8 cellular contexts compared by ENCODE assay signal in genomic region chr19:23762548-23762883, GRCh38. TPM values are rescaled to one million over a fixed set of nuclear protein-coding genes. Genes with fewer than 3 reads are reported as not detected.
DNase-seq lines count a peak whose midpoint lies in the region; ATAC-seq and TF ChIP-seq lines count a peak whose summit lies in the region.

No MANE protein-coding gene starts in this region.

- H3K27me3 Mint-ChIP-seq in CD4-positive, alpha-beta T cell = no peaks in the 10 kb centered on the region
- H3K27me3 Mint-ChIP-seq in endodermal cell (ENCODE audit: insufficient read depth) = no peaks in the 10 kb centered on the region

- H2AFZ ChIP-seq in osteoblast (ENCODE audit: low read length) = peak overlapping the region; percentile 93

- no peaks in the 10 kb centered on the region for H4K20me1 ChIP-seq in osteoblast (ENCODE audit: insufficient read depth, low read length)

- peaks cover 4% of the 10 kb centered on the region; the same call in 1 of the 2 replicates for H3K4me1 ChIP-seq in Panc1 (ENCODE audit: control insufficient read depth, insufficient read depth, low read length)
- no peaks in the 10 kb centered on the region for H3K4me1 ChIP-seq in endodermal cell (ENCODE audit: control insufficient read depth, insufficient read depth, low read length)
- H3K4me1 ChIP-seq in osteoblast (ENCODE audit: insufficient read depth, low read length) = peaks cover 5% of the 10 kb centered on the region

- CTCF ChIA-PET in CD4-positive, alpha-beta T cell (lab: Charles Lee) = interaction anchor here (1.2 kb wide), 1 partner anchor 37 kb away, joined by 5 read pairs; no protein-coding TSS in a partner anchor
- CTCF ChIA-PET in Panc1 (lab: Charles Lee) = no interaction called here

- H3K4me3 Mint-ChIP-seq in CD4-positive, alpha-beta T cell = peak overlapping the region; percentile 94
- H3K4me3 Mint-ChIP-seq in endodermal cell = peak overlapping the region; percentile 99

- H3K27ac ChIP-seq in CD4-positive, alpha-beta T cell (ENCODE audit: low read depth, low read length) = no peak overlapping the region
- H3K27ac ChIP-seq in Panc1 (ENCODE audit: low read length) = peak overlapping the region; percentile 63
- H3K27ac ChIP-seq in endodermal cell (ENCODE audit: low read depth, low read length) = no peak overlapping the region
- no peak overlapping the region for H3K27ac ChIP-seq in osteoblast (ENCODE audit: low read depth, low read length)

- H3K4me3 ChIP-seq in Panc1 (ENCODE audit: low read depth in 2 of 2, low read length in 2 of 2) = peak overlapping the region; percentile 76 to 80
- H3K4me3 ChIP-seq in endodermal cell (ENCODE audit: low read length) = peak overlapping the region; percentile 92
- H3K4me3 ChIP-seq in osteoblast (ENCODE audit: insufficient read depth, low read length) = peak overlapping the region; percentile 73

- no peak for ATAC-seq in CD4-positive, alpha-beta T cell (ENCODE audit: poor library complexity)
- ATAC-seq in Panc1 = no peak; the same call in 1 of the 2 replicates
- no peak for ATAC-seq in activated CD4-positive, CD25-positive, alpha-beta regulatory T cell treated with anti-CD3 and anti-CD28 coated beads, Interleukin-2, amount 50 U/mL, for 24 hours

- no peak overlapping the region for H3K9ac ChIP-seq in endodermal cell (ENCODE audit: extremely low read depth, low read length, poor library complexity, severe bottlenecking)

- no peaks in the 10 kb centered on the region for H3K9me3 ChIP-seq in CD4-positive, alpha-beta T cell (ENCODE audit: control insufficient read depth, low read length)
- H3K9me3 ChIP-seq in Panc1 (ENCODE audit: control insufficient read depth, insufficient read depth, low read depth, low read length) = no peaks in the 10 kb centered on the region
- peaks cover 4% of the 10 kb centered on the region for H3K9me3 ChIP-seq in endodermal cell (ENCODE audit: control insufficient read depth, low read length)
- H3K9me3 ChIP-seq in osteoblast (ENCODE audit: low read depth, low read length) = no peaks in the 10 kb centered on the region

- H3K36me3 Mint-ChIP-seq in CD4-positive, alpha-beta T cell (ENCODE audit: low read depth) = peaks cover 33% of the 10 kb centered on the region
- H3K36me3 Mint-ChIP-seq in endodermal cell (ENCODE audit: low read depth) = peaks cover 29% of the 10 kb centered on the region

- 31 to 53% methylated on average over 5 to 9 of the region's 9 CpGs for WGBS in endodermal cell (ENCODE audit: insufficient coverage in 1 of 2, insufficient read length in 1 of 2), 2 experiments

- no peaks in the 10 kb centered on the region for H3K79me2 ChIP-seq in osteoblast (ENCODE audit: insufficient read depth, low read length)

- no peaks in the 10 kb centered on the region for H3K27me3 ChIP-seq in CD4-positive, alpha-beta T cell (ENCODE audit: control insufficient read depth, insufficient read depth, low read length)
- H3K27me3 ChIP-seq in Panc1 (ENCODE audit: control insufficient read depth, insufficient read depth, low read length) = no peaks in the 10 kb centered on the region
- no peaks in the 10 kb centered on the region for H3K27me3 ChIP-seq in endodermal cell (ENCODE audit: control insufficient read depth, insufficient read depth, low read length, poor library complexity, severe bottlenecking)
- no peaks in the 10 kb centered on the region for H3K27me3 ChIP-seq in osteoblast (ENCODE audit: insufficient read depth, low read length)

- DNase-seq in CD4-positive, alpha-beta T cell = no peak
- DNase-seq in Panc1 (ENCODE audit: low read depth, low spot score) (no peak), endodermal cell (no peak), osteoblast (ENCODE audit: insufficient read length, low spot score, missing footprints) (no peak), GM13976 (ENCODE audit: low spot score) (no peak), GM13977 (ENCODE audit: low spot score) (no peak)
- no peak for DNase-seq in effector CD8-positive, alpha-beta T cell (lab: John Stamatoyannopoulos, UW)

- POLR2A ChIA-PET in CD4-positive, alpha-beta T cell (lab: Charles Lee) = interaction anchor here (1.1 to 2.4 kb wide), 6 partner anchors 37 to 513 kb away, joined by 3 to 18 read pairs (median 6); partner anchors contain the start of genes ZNF675, ZNF724 and ZNF91
- POLR2A ChIA-PET in Panc1 (lab: Charles Lee) = interaction anchor here (0.7 kb wide), 1 partner anchor 347 kb away, joined by 7 read pairs; no protein-coding TSS in a partner anchor

- TF ChIP-seq CTCF in CD4-positive, alpha-beta T cell (IDR thresholded peaks at IDR 0.05) = no peak
- TF ChIP-seq CTCF in Panc1 (IDR thresholded peaks at IDR 0.05) = no peak
- no peak for TF ChIP-seq CTCF in endodermal cell (conservative IDR thresholded peaks at IDR 0.05)
- TF ChIP-seq CTCF in osteoblast (IDR thresholded peaks at IDR 0.05; ENCODE audit: extremely low read depth, low read depth, low read length) = no peak
- no peak for TF ChIP-seq CTCF in GM13976 (IDR thresholded peaks at IDR 0.05; ENCODE audit: borderline replicate concordance, control extremely low read depth, extremely low read depth, insufficient read depth, missing control alignments)
- no peak for TF ChIP-seq CTCF in GM13977 (IDR thresholded peaks at IDR 0.05; ENCODE audit: extremely low read depth, insufficient read depth, missing control alignments)

- no TSS peak for BruUV-seq in Panc1 (replicated peaks; lab: Mats Ljungman, UMichigan)

- H3K4me2 ChIP-seq in osteoblast (ENCODE audit: insufficient read depth, low read length) = peak overlapping the region; percentile 85

- in situ Hi-C loops in Panc1 (cut with HindIII; ENCODE audit: low pct_unique_long_range_greater_than_20kb, low sequenced_read_pairs) = no loop called here
- in situ Hi-C loops in GM13976 (cut with MboI; ENCODE audit: low sequenced_read_pairs, unreplicated experiment) = no loop called here
- in situ Hi-C loops in GM13977 (cut with MboI; ENCODE audit: low pct_unique_long_range_greater_than_20kb, low sequenced_read_pairs, unreplicated experiment) = no loop called here

- intact Hi-C loops in CD4-positive, alpha-beta T cell (cut with DNase I, micrococcal nuclease) = loop anchor here in 1 of 2 experiments (5.0 to 10.0 kb wide), 6 partner anchors 55 to 1128 kb away; partner anchors contain the start of genes ZNF492, ZNF724, ZNF726 and ZNF91
- intact Hi-C loops in Panc1 (cut with micrococcal nuclease; ENCODE audit: unreplicated experiment) = no loop called here

- no peaks in the 10 kb centered on the region for H3K9me3 Mint-ChIP-seq in CD4-positive, alpha-beta T cell
- no peaks in the 10 kb centered on the region for H3K9me3 Mint-ChIP-seq in endodermal cell

- H3K36me3 ChIP-seq in Panc1 (ENCODE audit: control insufficient read depth, insufficient read depth, low read length) = no peaks in the 10 kb centered on the region
- H3K36me3 ChIP-seq in endodermal cell (ENCODE audit: control insufficient read depth, insufficient read depth, low read length) = peaks cover 25% of the 10 kb centered on the region
- H3K36me3 ChIP-seq in osteoblast (ENCODE audit: insufficient read depth, low read length) = no peaks in the 10 kb centered on the region

- peak overlapping the region; percentile 84 for H3K27ac Mint-ChIP-seq in CD4-positive, alpha-beta T cell
- peak overlapping the region; percentile 99 for H3K27ac Mint-ChIP-seq in endodermal cell

- H3K4me1 Mint-ChIP-seq in CD4-positive, alpha-beta T cell (ENCODE audit: low read depth) = peaks cover 56% of the 10 kb centered on the region
- peaks cover 15% of the 10 kb centered on the region for H3K4me1 Mint-ChIP-seq in endodermal cell

RNA-seq across cellular contexts. Expression of gene ZNF681, which starts 3.8 kb away (rescaled TPM):
- 1 to 10 TPM; 1.6 to 2.6 TPM for total RNA-seq in CD4-positive, alpha-beta T cell
- 2.0 TPM for total RNA-seq in Panc1 (2021; ENCODE audit: unreplicated experiment)
- polyA plus RNA-seq in Panc1 (2012; ENCODE audit: insufficient read length) = 1.2 TPM
- total RNA-seq in endodermal cell = 10 to 100 TPM in 1 of 2 donors, 1 to 10 TPM in 1; 3.5 to 11.3 TPM
- 7.9 TPM for polyA plus RNA-seq in endodermal cell (2013, experiment 1 of 2)
- polyA plus RNA-seq in endodermal cell (2013, experiment 2 of 2) = 7.0 TPM
- total RNA-seq in osteoblast = 0.36 and 0.88 TPM in 2 replicates
